In genomic region chr2:188307850-188308283, GRCh38 we compare ENCODE assay signal across 1 cellular context.
TF ChIP-seq lines count a peak whose summit lies in the region.

No MANE protein-coding gene starts in this region.

TF ChIP-seq in SK-N-SH, 30 proteins besides CTCF, POLR2A, EP300 and RAD21 (continued from another document):
- TF ChIP-seq MXI1 (IDR thresholded peaks at IDR 0.05; ENCODE audit: low read depth, low read length) (peak; percentile 76), FOXJ3 (CRISPR knock-in tag; IDR thresholded peaks at IDR 0.05) (peak; percentile 90), MEF2A (IDR thresholded peaks at IDR 0.05; ENCODE audit: borderline replicate concordance, low read depth) (no peak), RXRA (IDR thresholded peaks at IDR 0.05; ENCODE audit: borderline replicate concordance, low read depth) (peak; percentile 18; the same call in 1 of the 2 replicates), SIN3A (IDR thresholded peaks at IDR 0.05; ENCODE audit: borderline replicate concordance, low read depth, low read length) (peak; percentile 42; the same call in 1 of the 2 replicates), SMC3 (IDR thresholded peaks at IDR 0.05; ENCODE audit: low read depth, low read length) (peak; percentile 20; the same call in 1 of the 2 replicates), ZBTB33 (IDR thresholded peaks at IDR 0.05; ENCODE audit: borderline replicate concordance, low read depth) (no peak), USF1 (IDR thresholded peaks at IDR 0.05; ENCODE audit: borderline replicate concordance, low read depth) (no peak), NRF1 (IDR thresholded peaks at IDR 0.05; ENCODE audit: low read depth, low read length) (no peak), IRF3 (IDR thresholded peaks at IDR 0.05; ENCODE audit: low read depth, low read length) (no peak), FOSL2 (IDR thresholded peaks at IDR 0.05; ENCODE audit: borderline replicate concordance, low read depth) (peak; percentile 43; the same call in 1 of the 2 replicates), RCOR1 (IDR thresholded peaks at IDR 0.05; ENCODE audit: low read length) (peak; percentile 91), PBX3 (IDR thresholded peaks at IDR 0.05) (peak; percentile 85), CHD2 (IDR thresholded peaks at IDR 0.05; ENCODE audit: low read length, partially characterized antibody) (peak; percentile 84), GATA2 (CRISPR knock-in tag; IDR thresholded peaks at IDR 0.05) (peak; percentile 83), POLR2AphosphoS5 (IDR thresholded peaks at IDR 0.05; ENCODE audit: low read depth, low read length) (peak; percentile 76; the same call in 1 of the 2 replicates), JUND (IDR thresholded peaks at IDR 0.05) (peak; percentile 65), FOXM1 (IDR thresholded peaks at IDR 0.05; ENCODE audit: low read depth) (peak; percentile 41; the same call in 1 of the 2 replicates), TAF1 (IDR thresholded peaks at IDR 0.05; ENCODE audit: borderline replicate concordance, low read depth, low read length) (no peak)
TF ChIP-seq in SK-N-SH: peak in this region for 16.
